Comparison of ENCODE assay signal across 2 cellular contexts in the genomic region with DNA sequence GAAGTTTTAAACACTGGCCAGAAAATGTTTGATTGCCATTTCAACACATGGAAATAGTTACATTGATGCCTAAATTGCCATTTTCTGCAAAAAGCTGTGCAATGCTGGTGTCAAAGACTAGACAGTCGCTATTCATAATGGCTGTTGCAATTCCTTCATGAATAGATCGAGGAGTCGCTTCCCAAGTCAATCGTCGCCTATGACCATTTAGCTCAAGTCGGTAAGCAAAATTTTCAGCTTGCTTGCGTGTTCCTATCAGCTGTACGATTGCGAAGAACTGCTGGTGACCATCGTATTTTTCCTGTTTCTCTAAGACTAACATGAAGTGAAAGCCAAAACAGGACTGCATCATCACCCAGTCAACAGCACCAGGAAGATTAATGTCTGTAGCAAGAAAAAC.
TF ChIP-seq lines count a peak whose summit lies in the region.

No MANE protein-coding gene starts in this region.

TF ChIP-seq in GM12891, 5 proteins besides CTCF, POLR2A, EP300 and RAD21:
- no peak for TF ChIP-seq SPI1 (IDR thresholded peaks at IDR 0.05; ENCODE audit: low read depth, low read length)
- no peak for TF ChIP-seq PAX5 (IDR thresholded peaks at IDR 0.05; ENCODE audit: insufficient read depth, low read length, severe bottlenecking)
- TF ChIP-seq TAF1 (IDR thresholded peaks at IDR 0.05; ENCODE audit: low read depth, low read length): no peak

TF ChIP-seq in GM12878, 131 proteins besides CTCF, POLR2A, EP300 and RAD21:
- TF ChIP-seq, protein P1, sequence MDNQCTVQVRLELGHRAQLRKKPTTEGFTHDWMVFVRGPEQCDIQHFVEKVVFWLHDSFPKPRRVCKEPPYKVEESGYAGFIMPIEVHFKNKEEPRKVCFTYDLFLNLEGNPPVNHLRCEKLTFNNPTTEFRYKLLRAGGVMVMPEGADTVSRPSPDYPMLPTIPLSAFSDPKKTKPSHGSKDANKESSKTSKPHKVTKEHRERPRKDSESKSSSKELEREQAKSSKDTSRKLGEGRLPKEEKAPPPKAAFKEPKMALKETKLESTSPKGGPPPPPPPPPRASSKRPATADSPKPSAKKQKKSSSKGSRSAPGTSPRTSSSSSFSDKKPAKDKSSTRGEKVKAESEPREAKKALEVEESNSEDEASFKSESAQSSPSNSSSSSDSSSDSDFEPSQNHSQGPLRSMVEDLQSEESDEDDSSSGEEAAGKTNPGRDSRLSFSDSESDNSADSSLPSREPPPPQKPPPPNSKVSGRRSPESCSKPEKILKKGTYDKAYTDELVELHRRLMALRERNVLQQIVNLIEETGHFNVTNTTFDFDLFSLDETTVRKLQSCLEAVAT (IDR thresholded peaks at IDR 0.05): peak; percentile 73
- TF ChIP-seq, protein P2, sequence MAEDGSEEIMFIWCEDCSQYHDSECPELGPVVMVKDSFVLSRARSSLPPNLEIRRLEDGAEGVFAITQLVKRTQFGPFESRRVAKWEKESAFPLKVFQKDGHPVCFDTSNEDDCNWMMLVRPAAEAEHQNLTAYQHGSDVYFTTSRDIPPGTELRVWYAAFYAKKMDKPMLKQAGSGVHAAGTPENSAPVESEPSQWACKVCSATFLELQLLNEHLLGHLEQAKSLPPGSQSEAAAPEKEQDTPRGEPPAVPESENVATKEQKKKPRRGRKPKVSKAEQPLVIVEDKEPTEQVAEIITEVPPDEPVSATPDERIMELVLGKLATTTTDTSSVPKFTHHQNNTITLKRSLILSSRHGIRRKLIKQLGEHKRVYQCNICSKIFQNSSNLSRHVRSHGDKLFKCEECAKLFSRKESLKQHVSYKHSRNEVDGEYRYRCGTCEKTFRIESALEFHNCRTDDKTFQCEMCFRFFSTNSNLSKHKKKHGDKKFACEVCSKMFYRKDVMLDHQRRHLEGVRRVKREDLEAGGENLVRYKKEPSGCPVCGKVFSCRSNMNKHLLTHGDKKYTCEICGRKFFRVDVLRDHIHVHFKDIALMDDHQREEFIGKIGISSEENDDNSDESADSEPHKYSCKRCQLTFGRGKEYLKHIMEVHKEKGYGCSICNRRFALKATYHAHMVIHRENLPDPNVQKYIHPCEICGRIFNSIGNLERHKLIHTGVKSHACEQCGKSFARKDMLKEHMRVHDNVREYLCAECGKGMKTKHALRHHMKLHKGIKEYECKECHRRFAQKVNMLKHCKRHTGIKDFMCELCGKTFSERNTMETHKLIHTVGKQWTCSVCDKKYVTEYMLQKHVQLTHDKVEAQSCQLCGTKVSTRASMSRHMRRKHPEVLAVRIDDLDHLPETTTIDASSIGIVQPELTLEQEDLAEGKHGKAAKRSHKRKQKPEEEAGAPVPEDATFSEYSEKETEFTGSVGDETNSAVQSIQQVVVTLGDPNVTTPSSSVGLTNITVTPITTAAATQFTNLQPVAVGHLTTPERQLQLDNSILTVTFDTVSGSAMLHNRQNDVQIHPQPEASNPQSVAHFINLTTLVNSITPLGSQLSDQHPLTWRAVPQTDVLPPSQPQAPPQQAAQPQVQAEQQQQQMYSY (CRISPR knock-in tag; IDR thresholded peaks at IDR 0.05): no peak
